ENCODE assay signal across 24 cellular contexts in genomic region chr3:65013053-65013452, GRCh38.
A peak's percentile ranks its signal among the peaks of the same experiment; 100 is the strongest.
DNase-seq lines count a peak whose midpoint lies in the region; ATAC-seq, FAIRE-seq and TF ChIP-seq lines count a peak whose summit lies in the region.
"Had no signal": no experiment of that assay in that cellular context is flagged by ENCODE, and none has a peak within 500 bp of the region (broad histone marks: within the 10 kb centered on the region; RNA-seq: fewer than 3 reads in every experiment).

No MANE protein-coding gene starts in this region.

- no peaks in the 10 kb centered on the region; the same call in 1 of the 2 replicates for H3K9me3 ChIP-seq in K562 (replicated peaks; ENCODE audit: control insufficient read depth, insufficient read depth, low read depth, low read length)
- H3K9me3 ChIP-seq: A549 had no signal

- H3K27me3 Mint-ChIP-seq in activated T-cell treated with anti-CD3 and anti-CD28 coated beads, Interleukin-2, amount 50 U/mL, for 72 hours (ENCODE audit: low read depth) = no peaks in the 10 kb centered on the region
- no peaks in the 10 kb centered on the region for H3K27me3 Mint-ChIP-seq in activated T-cell treated with anti-CD3 and anti-CD28 coated beads, Interleukin-2, amount 50 U/mL, for 4 hours (ENCODE audit: low read depth)
- no peaks in the 10 kb centered on the region for H3K27me3 Mint-ChIP-seq in activated naive CD4-positive, alpha-beta T cell treated with anti-CD3 and anti-CD28 coated beads for 36 hours (ENCODE audit: low read depth)
- H3K27me3 Mint-ChIP-seq: B cell; CD4-positive, alpha-beta T cell had no signal

- intact Hi-C loops in K562 (cut with micrococcal nuclease) = no loop called here
- intact Hi-C loops in sciatic nerve (cut with DNase I) = no loop called here
- intact Hi-C loops in activated naive CD4-positive, alpha-beta T cell treated with anti-CD3 and anti-CD28 coated beads for 36 hours (cut with micrococcal nuclease) = no loop called here

- no peak overlapping the region for H3K4me3 ChIP-seq in K562
- H3K4me3 ChIP-seq: A549; BLaER1 treated with 17β-estradiol and CSF1 and Interleukin-3, amounts not matched to agents 10 nM and 100 nM; GM12878 had no signal

- no peak overlapping the region for H3K27ac ChIP-seq in K562 (ENCODE audit: extremely low read depth, low read depth, low read length)
- H3K27ac ChIP-seq in substantia nigra (ENCODE audit: low read depth, low read length, poor library complexity, severe bottlenecking) = no peak overlapping the region
- H3K27ac ChIP-seq: 22Rv1; A549; BLaER1 treated with 17β-estradiol and CSF1 and Interleukin-3, amounts not matched to agents 10 nM and 100 nM; C4-2B had no signal

- WGBS in K562 (ENCODE audit: insufficient coverage, low coverage, missing lambda C conversion rate) = 2% methylated on average over 4 of the region's 4 CpGs

- no peaks in the 10 kb centered on the region for H3K36me3 ChIP-seq in K562 (ENCODE audit: control insufficient read depth, insufficient read depth, low read length)
- H3K36me3 ChIP-seq: BLaER1 treated with 17β-estradiol and CSF1 and Interleukin-3, amounts not matched to agents 10 nM and 100 nM had no signal

- peak overlapping the region; percentile 4 for H3K27ac Mint-ChIP-seq in activated T-cell treated with anti-CD3 and anti-CD28 coated beads, Interleukin-2, amount 50 U/mL, for 72 hours
- no peak overlapping the region for H3K27ac Mint-ChIP-seq in activated naive CD4-positive, alpha-beta T cell treated with anti-CD3 and anti-CD28 coated beads for 36 hours
- H3K27ac Mint-ChIP-seq: B cell; CD4-positive, alpha-beta T cell; CD8-positive, alpha-beta T cell had no signal

- no peaks in the 10 kb centered on the region for H3K36me3 Mint-ChIP-seq in activated T-cell treated with anti-CD3 and anti-CD28 coated beads, Interleukin-2, amount 50 U/mL, for 72 hours (ENCODE audit: insufficient read depth in 2 of 2)
- H3K36me3 Mint-ChIP-seq in activated T-cell treated with anti-CD3 and anti-CD28 coated beads, Interleukin-2, amount 50 U/mL, for 4 hours (ENCODE audit: insufficient read depth) = no peaks in the 10 kb centered on the region
- no peaks in the 10 kb centered on the region for H3K36me3 Mint-ChIP-seq in activated naive CD4-positive, alpha-beta T cell treated with anti-CD3 and anti-CD28 coated beads for 36 hours (ENCODE audit: low read depth)
- H3K36me3 Mint-ChIP-seq: CD8-positive, alpha-beta T cell had no signal

- no peaks in the 10 kb centered on the region for H3K27me3 ChIP-seq in K562 (ENCODE audit: control insufficient read depth in 2 of 2, insufficient read depth in 2 of 2, low read length in 2 of 2)

- no peak overlapping the region for H3K4me3 Mint-ChIP-seq in activated T-cell treated with anti-CD3 and anti-CD28 coated beads, Interleukin-2, amount 50 U/mL, for 72 hours
- H3K4me3 Mint-ChIP-seq in activated T-cell treated with anti-CD3 and anti-CD28 coated beads, Interleukin-2, amount 50 U/mL, for 4 hours = no peak overlapping the region
- no peak overlapping the region for H3K4me3 Mint-ChIP-seq in activated naive CD4-positive, alpha-beta T cell treated with anti-CD3 and anti-CD28 coated beads for 36 hours
- H3K4me3 Mint-ChIP-seq: B cell; CD4-positive, alpha-beta T cell; CD8-positive, alpha-beta T cell had no signal

- no peak for TF ChIP-seq POLR2A in K562 (conservative IDR thresholded peaks at IDR 0.05)

- H3K4me2 ChIP-seq in K562 (ENCODE audit: insufficient read depth, low read length) = no peak overlapping the region; the same call in 1 of the 2 replicates
- H3K4me2 ChIP-seq: A549; BLaER1 treated with 17β-estradiol and CSF1 and Interleukin-3, amounts not matched to agents 10 nM and 100 nM had no signal

- H3K9me1 ChIP-seq in K562 (ENCODE audit: control insufficient read depth, insufficient read depth, low read length) = no peaks in the 10 kb centered on the region

- peak; percentile 63 for FAIRE-seq in K562 (lab: Jason Lieb, UNC)
- FAIRE-seq: A549, GM12878, GM12892, GM18507 had no signal

- no peak for TF ChIP-seq CTCF in K562 (IDR thresholded peaks at IDR 0.05 in 2 of 3, conservative IDR thresholded peaks at IDR 0.05 in 1 of 3; ENCODE audit: insufficient read depth in 2 of 3, low read depth in 1 of 3, low read length in 3 of 3)

- peak overlapping the region; percentile 51; the same call in 1 of the 2 replicates for H2AFZ ChIP-seq in K562 (ENCODE audit: low read depth, low read length)

- CTCF ChIA-PET in K562 (lab: Yijun Ruan, JAX; ENCODE audit: low intra/inter-chr PET ratio) = no interaction called here
- CTCF ChIA-PET in activated naive CD4-positive, alpha-beta T cell treated with anti-CD3 and anti-CD28 coated beads for 36 hours (lab: Charles Lee) = no interaction called here

- TF ChIP-seq EP300 in K562 (IDR thresholded peaks at IDR 0.05; ENCODE audit: low read length) = no peak; the same call in 1 of the 2 replicates

- no peaks in the 10 kb centered on the region for H3K4me1 Mint-ChIP-seq in activated T-cell treated with anti-CD3 and anti-CD28 coated beads, Interleukin-2, amount 50 U/mL, for 72 hours (ENCODE audit: low read depth)
- no peaks in the 10 kb centered on the region for H3K4me1 Mint-ChIP-seq in activated T-cell treated with anti-CD3 and anti-CD28 coated beads, Interleukin-2, amount 50 U/mL, for 4 hours (ENCODE audit: low read depth)
- no peaks in the 10 kb centered on the region for H3K4me1 Mint-ChIP-seq in activated naive CD4-positive, alpha-beta T cell treated with anti-CD3 and anti-CD28 coated beads for 36 hours (ENCODE audit: low read depth)
- H3K4me1 Mint-ChIP-seq: B cell had no signal

- no peak for ATAC-seq in activated T-cell treated with anti-CD3 and anti-CD28 coated beads, Interleukin-2, amount 50 U/mL, for 72 hours (replicated peaks in 1 of 2)
- no peak for ATAC-seq in activated T-cell treated with anti-CD3 and anti-CD28 coated beads, Interleukin-2, amount 50 U/mL, for 4 hours
- ATAC-seq in K562 (peak; percentile 78), sciatic nerve (peak; percentile 42)
- ATAC-seq: A549; CD8-positive, alpha-beta T cell; GM12878 had no signal

- H3K4me1 ChIP-seq in K562 (replicated peaks in 1 of 2; ENCODE audit: control insufficient read depth in 2 of 2, insufficient read depth in 2 of 2, low read length in 2 of 2) = peaks cover 0 to 8% of the 10 kb centered on the region in 2 experiments; a peak in 2 of 5 replicates
- H3K4me1 ChIP-seq: A549 had no signal

- no peaks in the 10 kb centered on the region for H4K20me1 ChIP-seq in K562 (replicated peaks; ENCODE audit: control insufficient read depth, insufficient read depth, low read length)
- H4K20me1 ChIP-seq: BLaER1 treated with 17β-estradiol and CSF1 and Interleukin-3, amounts not matched to agents 10 nM and 100 nM had no signal

- peaks cover 4 to 6% of the 10 kb centered on the region in 2 donors for H3K9me3 Mint-ChIP-seq in activated T-cell treated with anti-CD3 and anti-CD28 coated beads, Interleukin-2, amount 50 U/mL, for 72 hours
- H3K9me3 Mint-ChIP-seq in activated T-cell treated with anti-CD3 and anti-CD28 coated beads, Interleukin-2, amount 50 U/mL, for 4 hours = peaks cover 13% of the 10 kb centered on the region
- peaks cover 10% of the 10 kb centered on the region for H3K9me3 Mint-ChIP-seq in activated naive CD4-positive, alpha-beta T cell treated with anti-CD3 and anti-CD28 coated beads for 36 hours

- BruUV-seq in K562 (replicated peaks; lab: Mats Ljungman, UMichigan) = no TSS peak

- POLR2A ChIA-PET in K562 (lab: Yijun Ruan, JAX) = no interaction called here

- no peak overlapping the region for H3K9ac ChIP-seq in K562 (ENCODE audit: insufficient read depth in 1 of 2, low read depth in 2 of 2, low read length in 2 of 2)
- H3K9ac ChIP-seq: BLaER1 treated with 17β-estradiol and CSF1 and Interleukin-3, amounts not matched to agents 10 nM and 100 nM had no signal

- TF ChIP-seq RAD21 in K562 (CRISPR knock-in tag; conservative IDR thresholded peaks at IDR 0.05 in 1 of 2, IDR thresholded peaks at IDR 0.05 in 1 of 2) = no peak

- DNase-seq in activated T-cell treated with anti-CD3 and anti-CD28 coated beads, Interleukin-2, amount 50 U/mL, for 72 hours = no peak
- no peak for DNase-seq in activated T-cell treated with anti-CD3 and anti-CD28 coated beads, Interleukin-2, amount 50 U/mL, for 4 hours
- DNase-seq in K562 (ENCODE audit: extremely low read depth in 1 of 4, low spot score in 3 of 4) = peak; percentile 13 to 37 (median 24)
- DNase-seq in sciatic nerve (ENCODE audit: low spot score) = no peak
- no peak for DNase-seq in substantia nigra (lab: John Stamatoyannopoulos, UW)
- no peak for DNase-seq in activated naive CD4-positive, alpha-beta T cell treated with anti-CD3 and anti-CD28 coated beads for 36 hours
- DNase-seq: AML-193; CD4-positive, alpha-beta T cell; CD8-positive, alpha-beta T cell; DMS 273 treated with DMSO at 0.1 percent for 48 hours; DMS153; DMS53; DMS79; DND-41; EL; GDM1 had no signal

- in situ Hi-C loops in K562 (cut with MboI) = no loop called here

- no peaks in the 10 kb centered on the region for H3K79me2 ChIP-seq in K562 (ENCODE audit: control insufficient read depth, insufficient read depth, low read length)

TF ChIP-seq in K562, 482 proteins besides CTCF, POLR2A, EP300 and RAD21 (continues in another document):
- TF ChIP-seq SMARCA4 (IDR thresholded peaks at IDR 0.05) (0 out of 2 replicates have a peak, but pooled peaks have one; percentile 12), ARID2 (IDR thresholded peaks at IDR 0.05) (no peak), FOXJ3 (CRISPR knock-in tag; IDR thresholded peaks at IDR 0.05) (no peak), ZNF253 (CRISPR knock-in tag; conservative IDR thresholded peaks at IDR 0.05) (no peak), ZNF785 (CRISPR knock-in tag; IDR thresholded peaks at IDR 0.05) (no peak), PCBP2 (IDR thresholded peaks at IDR 0.05; ENCODE audit: low read depth, low read length, poor library complexity, severe bottlenecking) (no peak), CBFA2T2 (conservative IDR thresholded peaks at IDR 0.05) (no peak), NFIC (IDR thresholded peaks at IDR 0.05) (no peak)
- TF ChIP-seq, protein P1, sequence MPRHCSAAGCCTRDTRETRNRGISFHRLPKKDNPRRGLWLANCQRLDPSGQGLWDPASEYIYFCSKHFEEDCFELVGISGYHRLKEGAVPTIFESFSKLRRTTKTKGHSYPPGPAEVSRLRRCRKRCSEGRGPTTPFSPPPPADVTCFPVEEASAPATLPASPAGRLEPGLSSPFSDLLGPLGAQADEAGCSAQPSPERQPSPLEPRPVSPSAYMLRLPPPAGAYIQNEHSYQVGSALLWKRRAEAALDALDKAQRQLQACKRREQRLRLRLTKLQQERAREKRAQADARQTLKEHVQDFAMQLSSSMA (CRISPR knock-in tag; IDR thresholded peaks at IDR 0.05) = no peak

Comparison
In these comparisons a context has a peak if more than half of its experiments do, and no peak if none do; other contexts are left out.
1. ATAC-seq: peak in K562 (single experiment) and sciatic nerve (single experiment); none in activated T-cell treated with anti-CD3 and anti-CD28 coated beads, Interleukin-2, amount 50 U/mL, for 72 hours (0 of 2) and activated T-cell treated with anti-CD3 and anti-CD28 coated beads, Interleukin-2, amount 50 U/mL, for 4 hours (0 of 2).
2. DNase-seq: peak in K562 (4 of 4); none in activated T-cell treated with anti-CD3 and anti-CD28 coated beads, Interleukin-2, amount 50 U/mL, for 72 hours (0 of 2), activated T-cell treated with anti-CD3 and anti-CD28 coated beads, Interleukin-2, amount 50 U/mL, for 4 hours (single experiment), sciatic nerve (single experiment), substantia nigra (0 of 49) and activated naive CD4-positive, alpha-beta T cell treated with anti-CD3 and anti-CD28 coated beads for 36 hours (single experiment).